In genomic region chr7:107949443-107949935, GRCh38 we compare ENCODE assay signal across 18 cellular contexts. TPM values are rescaled to one million over a fixed set of nuclear protein-coding genes. Genes with fewer than 3 reads are reported as not detected.
A peak's percentile ranks its signal among the peaks of the same experiment; 100 is the strongest.
DNase-seq lines count a peak whose midpoint lies in the region; ATAC-seq and TF ChIP-seq lines count a peak whose summit lies in the region.
"Had no signal": no experiment of that assay in that cellular context is flagged by ENCODE, and none has a peak within 500 bp of the region (broad histone marks: within the 10 kb centered on the region; RNA-seq: fewer than 3 reads in every experiment).

No MANE protein-coding gene starts in this region.

- H3K27me3 ChIP-seq in PC-3 (ENCODE audit: low read length) (no peaks in the 10 kb centered on the region), tibial nerve (no peaks in the 10 kb centered on the region)
- H3K27me3 ChIP-seq: BE2C, colonic mucosa, heart right ventricle had no signal

- H3K36me3 Mint-ChIP-seq in MCF 10A (ENCODE audit: insufficient read depth, unreplicated experiment): no peaks in the 10 kb centered on the region
- peaks cover 51% of the 10 kb centered on the region for H3K36me3 Mint-ChIP-seq in mesothelial cell of epicardium
- H3K36me3 Mint-ChIP-seq in activated T-cell treated with anti-CD3 and anti-CD28 coated beads, Interleukin-2, amount 50 U/mL, for 4 hours (ENCODE audit: insufficient read depth): no peaks in the 10 kb centered on the region

- H3K9me3 ChIP-seq in PC-3 (ENCODE audit: low read length) (no peaks in the 10 kb centered on the region), tibial nerve (no peaks in the 10 kb centered on the region)
- H3K9me3 ChIP-seq: BE2C, colonic mucosa, heart right ventricle had no signal

- no peak overlapping the region for H2AFZ ChIP-seq in PC-3 (ENCODE audit: low read length)

- POLR2A ChIA-PET in PC-3 (lab: Charles Lee; ENCODE audit: unreplicated experiment) (interaction anchor here (0.6 to 0.7 kb wide), 2 partner anchors 34 to 206 kb away, joined by 4 to 7 read pairs; no protein-coding TSS in a partner anchor), MCF 10A (lab: Yijun Ruan, JAX) (interaction anchor here (0.6 to 5.7 kb wide), 23 partner anchors 7 to 626 kb away, joined by 3 to 93 read pairs (median 4); partner anchors contain the start of gene LAMB4)

- H3K4me2 ChIP-seq in PC-3 (ENCODE audit: low read length): peak overlapping the region; percentile 67

- no peak for TF ChIP-seq CTCF in PC-3 (conservative IDR thresholded peaks at IDR 0.05; ENCODE audit: low read depth, low read length)
- TF ChIP-seq CTCF in MCF 10A (IDR thresholded peaks at IDR 0.05; ENCODE audit: unreplicated experiment): no peak
- no peak for TF ChIP-seq CTCF in mesothelial cell of epicardium (IDR thresholded peaks at IDR 0.05; ENCODE audit: unreplicated experiment)
- TF ChIP-seq CTCF in tibial nerve (IDR thresholded peaks at IDR 0.05): no peak

- BruUV-seq in PC-3 (replicated peaks; lab: Mats Ljungman, UMichigan) (no TSS peak), MCF 10A (replicated peaks; lab: Mats Ljungman, UMichigan) (no TSS peak)

- H3K27ac Mint-ChIP-seq in MCF 10A (ENCODE audit: low read depth, unreplicated experiment) (peak overlapping the region; percentile 85), mesothelial cell of epicardium (peak overlapping the region; percentile 68)
- H3K27ac Mint-ChIP-seq: activated naive CD8-positive, alpha-beta T cell treated with anti-CD3 and anti-CD28 coated beads, Interleukin-2, amount 50 U/mL, for 24 hours; activated T-cell treated with anti-CD3 and anti-CD28 coated beads, Interleukin-2, amount 50 U/mL, for 72 hours; H9 had no signal

- no peaks in the 10 kb centered on the region for H3K79me2 ChIP-seq in PC-3 (ENCODE audit: low read length)

- CTCF ChIA-PET in PC-3 (lab: Charles Lee) (interaction anchor here (0.5 to 0.6 kb wide), 2 partner anchors 17 to 31 kb away, joined by 3 to 6 read pairs; no protein-coding TSS in a partner anchor), MCF 10A (lab: Yijun Ruan, JAX) (no interaction called here)

- no peak for TF ChIP-seq EP300 in tibial nerve (IDR thresholded peaks at IDR 0.05)

- H3K27me3 Mint-ChIP-seq in MCF 10A (ENCODE audit: insufficient read depth, unreplicated experiment): no peaks in the 10 kb centered on the region
- no peaks in the 10 kb centered on the region for H3K27me3 Mint-ChIP-seq in mesothelial cell of epicardium (ENCODE audit: low read depth)
- H3K27me3 Mint-ChIP-seq in activated T-cell treated with anti-CD3 and anti-CD28 coated beads, Interleukin-2, amount 50 U/mL, for 4 hours (ENCODE audit: low read depth): no peaks in the 10 kb centered on the region

- H3F3A ChIP-seq in PC-3 (ENCODE audit: low read length, unreplicated experiment): peaks cover 17% of the 10 kb centered on the region

- H3K36me3 ChIP-seq in PC-3 (ENCODE audit: low read depth, low read length) (peaks cover 31% of the 10 kb centered on the region), tibial nerve (peaks cover 0 to 62% (median 6%) of the 10 kb centered on the region in 3 donors)

- no peaks in the 10 kb centered on the region for H3K9me3 Mint-ChIP-seq in MCF 10A (ENCODE audit: unreplicated experiment)
- H3K9me3 Mint-ChIP-seq in mesothelial cell of epicardium: no peaks in the 10 kb centered on the region
- no peaks in the 10 kb centered on the region for H3K9me3 Mint-ChIP-seq in activated T-cell treated with anti-CD3 and anti-CD28 coated beads, Interleukin-2, amount 50 U/mL, for 4 hours
- H3K9me3 Mint-ChIP-seq: activated naive CD8-positive, alpha-beta T cell treated with anti-CD3 and anti-CD28 coated beads, Interleukin-2, amount 50 U/mL, for 24 hours; activated T-cell treated with anti-CD3 and anti-CD28 coated beads, Interleukin-2, amount 50 U/mL, for 72 hours; H9 had no signal

- peak overlapping the region; percentile 95 for H3K27ac ChIP-seq in PC-3 (ENCODE audit: low read length)
- peak overlapping the region; percentile 4 to 91 (median 68) for H3K27ac ChIP-seq in tibial nerve
- H3K27ac ChIP-seq: colonic mucosa had no signal

- H3K4me3 ChIP-seq in PC-3 (ENCODE audit: low read length) (0 out of 2 replicates have a peak overlapping the region, but pooled peaks have one; percentile 22), tibial nerve (no peak overlapping the region)
- H3K4me3 ChIP-seq: colonic mucosa, heart right ventricle had no signal

- TF ChIP-seq POLR2A in tibial nerve (IDR thresholded peaks at IDR 0.05): no peak

- intact Hi-C loops in PC-3 (cut with micrococcal nuclease): loop anchor here (1.0 to 5.0 kb wide), 4 partner anchors 18 to 198 kb away; no protein-coding TSS in a partner anchor
- intact Hi-C loops in MCF 10A (cut with micrococcal nuclease): loop anchor here (5.0 kb wide), 3 partner anchors 48 to 198 kb away; no protein-coding TSS in a partner anchor

- H3K9ac ChIP-seq in PC-3 (ENCODE audit: low read length): peak overlapping the region; percentile 66

- ATAC-seq in PC-3 (peak; percentile 1; the same call in 1 of the 2 replicates), HG02870 (IDR thresholded peaks at IDR 0.05; ENCODE audit: unreplicated experiment) (no peak), GM18907 (IDR thresholded peaks at IDR 0.05; ENCODE audit: unreplicated experiment) (no peak)
- ATAC-seq in activated T-cell treated with anti-CD3 and anti-CD28 coated beads, Interleukin-2, amount 50 U/mL, for 4 hours: no peak
- ATAC-seq: activated naive CD8-positive, alpha-beta T cell treated with anti-CD3 and anti-CD28 coated beads, Interleukin-2, amount 50 U/mL, for 24 hours; activated T-cell treated with anti-CD3 and anti-CD28 coated beads, Interleukin-2, amount 50 U/mL, for 72 hours; esophagus mucosa had no signal

- no peaks in the 10 kb centered on the region for H3K9me2 ChIP-seq in PC-3 (replicated peaks; ENCODE audit: low read length)

- peaks cover 47% of the 10 kb centered on the region for H3K4me1 Mint-ChIP-seq in MCF 10A (ENCODE audit: insufficient read depth, unreplicated experiment)
- H3K4me1 Mint-ChIP-seq in mesothelial cell of epicardium: peaks cover 63% of the 10 kb centered on the region
- no peaks in the 10 kb centered on the region for H3K4me1 Mint-ChIP-seq in activated T-cell treated with anti-CD3 and anti-CD28 coated beads, Interleukin-2, amount 50 U/mL, for 4 hours (ENCODE audit: low read depth)
- H3K4me1 Mint-ChIP-seq: activated naive CD8-positive, alpha-beta T cell treated with anti-CD3 and anti-CD28 coated beads, Interleukin-2, amount 50 U/mL, for 24 hours had no signal

- DNase-seq in PC-3 (no peak), MCF 10A (ENCODE audit: unreplicated experiment) (no peak), mesothelial cell of epicardium (ENCODE audit: low spot score in 2 of 2, unreplicated experiment in 2 of 2) (no peak), tibial nerve (ENCODE audit: low spot score in 2 of 2) (no peak)
- DNase-seq in stimulated activated CD4-positive, alpha-beta T cell treated with anti-CD3 and anti-CD28 coated beads, Interleukin-4, amount 100 ng/mL, for 24 hours: no peak
- no peak for DNase-seq in activated T-cell treated with anti-CD3 and anti-CD28 coated beads, Interleukin-2, amount 50 U/mL, for 4 hours
- DNase-seq: activated naive CD8-positive, alpha-beta T cell treated with anti-CD3 and anti-CD28 coated beads, Interleukin-2, amount 50 U/mL, for 24 hours; activated T-cell treated with anti-CD3 and anti-CD28 coated beads, Interleukin-2, amount 50 U/mL, for 72 hours; BE2C; colonic mucosa; H9; heart right ventricle; kidney; NCI-H82; stimulated activated CD4-positive, alpha-beta T cell treated with anti-CD3 and anti-CD28 coated beads, Interleukin-2, amount 100 ng/mL, for 24 hours had no signal

- H4K20me1 ChIP-seq in PC-3 (ENCODE audit: low read length): no peaks in the 10 kb centered on the region

- 37 to 52% methylated on average over 1 of the region's 1 CpG for WGBS in tibial nerve, 2 donors

- H3K4me3 Mint-ChIP-seq in MCF 10A (ENCODE audit: unreplicated experiment): peak overlapping the region; percentile 37
- H3K4me3 Mint-ChIP-seq in mesothelial cell of epicardium: no peak overlapping the region
- no peak overlapping the region for H3K4me3 Mint-ChIP-seq in activated T-cell treated with anti-CD3 and anti-CD28 coated beads, Interleukin-2, amount 50 U/mL, for 4 hours
- H3K4me3 Mint-ChIP-seq: activated naive CD8-positive, alpha-beta T cell treated with anti-CD3 and anti-CD28 coated beads, Interleukin-2, amount 50 U/mL, for 24 hours; activated T-cell treated with anti-CD3 and anti-CD28 coated beads, Interleukin-2, amount 50 U/mL, for 72 hours; H9 had no signal

- peaks cover 63% of the 10 kb centered on the region for H3K4me1 ChIP-seq in PC-3 (ENCODE audit: insufficient read depth, low read length)
- peaks cover 0 to 93% (median 54%) of the 10 kb centered on the region in 4 donors for H3K4me1 ChIP-seq in tibial nerve
- H3K4me1 ChIP-seq: BE2C, colonic mucosa had no signal

RNA-seq across cellular contexts. Expression of gene LAMB1, which starts 53.5 kb away (rescaled TPM):
- total RNA-seq in PC-3 (2014; rRNA removed) (74.3 and 101 TPM in 2 replicates), MCF 10A (2022) (199 and 275 TPM in 2 replicates), mesothelial cell of epicardium (556 to 593 TPM (median 584 TPM) in 3 replicates), tibial nerve (100 to 1,000 TPM; 232 to 563 (median 357) TPM)
- total RNA-seq in activated T-cell treated with anti-CD3 and anti-CD28 coated beads, Interleukin-2, amount 50 U/mL, for 4 hours: under 1 TPM; 0.26 to 0.46 (median 0.30) TPM

RNA-seq across cellular contexts. Expression of gene DLD, which starts 58.5 kb away (rescaled TPM):
- total RNA-seq in PC-3 (2014; rRNA removed): 53.6 and 64.0 TPM in 2 replicates
- total RNA-seq in MCF 10A (2022): 83.0 and 85.7 TPM in 2 replicates
- total RNA-seq in mesothelial cell of epicardium: 58.3 to 61.5 TPM (median 61.4 TPM) in 3 replicates
- 10 to 100 TPM; 43.5 to 67.3 (median 59.9) TPM for total RNA-seq in tibial nerve
- total RNA-seq in activated T-cell treated with anti-CD3 and anti-CD28 coated beads, Interleukin-2, amount 50 U/mL, for 4 hours: 100 to 1,000 TPM; 100 to 105 (median 103) TPM

Comparison
In these comparisons a context has a peak if more than half of its experiments do, and no peak if none do; other contexts are left out.
1. RNA of gene LAMB1, which starts 53.5 kb away (total RNA-seq): 556 to 593 TPM in mesothelial cell of epicardium, 232 to 563 TPM in tibial nerve, 199 to 275 TPM in MCF 10A and 74.3 to 101 TPM in PC-3; 0.26 to 0.46 TPM in activated T-cell treated with anti-CD3 and anti-CD28 coated beads, Interleukin-2, amount 50 U/mL, for 4 hours; every median in the first group is over 10 times any median in the second.